ENCODE assay signal across 8 cellular contexts in genomic region chr9:137445275-137445807, GRCh38. TPM values are rescaled to one million over a fixed set of nuclear protein-coding genes. Genes with fewer than 3 reads are reported as not detected.
DNase-seq lines count a peak whose midpoint lies in the region; ATAC-seq and TF ChIP-seq lines count a peak whose summit lies in the region.

No MANE protein-coding gene starts in this region.

- ATAC-seq in HG02943 (IDR thresholded peaks at IDR 0.05; ENCODE audit: low read depth, unreplicated experiment) = peak; percentile 70

- peaks cover 4% of the 10 kb centered on the region for H3K27me3 Mint-ChIP-seq in activated CD4-positive, alpha-beta memory T cell treated with anti-CD3 and anti-CD28 coated beads for 36 hours
- peaks cover 8% of the 10 kb centered on the region for H3K27me3 Mint-ChIP-seq in mesothelial cell of epicardium (ENCODE audit: low read depth)

- H3K27ac Mint-ChIP-seq in activated CD4-positive, alpha-beta memory T cell treated with anti-CD3 and anti-CD28 coated beads for 36 hours = no peak overlapping the region
- H3K27ac Mint-ChIP-seq in mesothelial cell of epicardium = no peak overlapping the region

- intact Hi-C loops in activated CD4-positive, alpha-beta memory T cell treated with anti-CD3 and anti-CD28 coated beads for 36 hours (cut with micrococcal nuclease) = loop anchor here (2.0 kb wide), 1 partner anchor 23 kb away; the partner anchor contains the start of genes EXD3 and NOXA1

- DNase-seq in ELF-1 (ENCODE audit: low read depth, low spot score) = peak; percentile 76
- DNase-seq in NCI-H748 treated with DMSO at 0.1 percent for 48 hours (lab: John Stamatoyannopoulos, UW) = peak; percentile 71
- DNase-seq in activated CD4-positive, alpha-beta memory T cell treated with anti-CD3 and anti-CD28 coated beads for 36 hours = peak; percentile 90
- peak; percentile 80 for DNase-seq in effector CD4-positive, alpha-beta T cell
- DNase-seq in mesothelial cell of epicardium (ENCODE audit: low spot score in 2 of 2, unreplicated experiment in 2 of 2) = peak in 1 of 2 experiments; percentile 85
- DNase-seq in stimulated activated CD8-positive, alpha-beta memory T cell treated with anti-CD3 and anti-CD28 coated beads, Interleukin-4, amount 100 ng/mL, for 1 hour (ENCODE audit: low read depth in 2 of 2, low spot score in 1 of 2) = peak; percentile 70 to 72
- no peak for DNase-seq in cortex of kidney (lab: John Stamatoyannopoulos, UW)

- no peaks in the 10 kb centered on the region for H3K9me3 Mint-ChIP-seq in activated CD4-positive, alpha-beta memory T cell treated with anti-CD3 and anti-CD28 coated beads for 36 hours
- no peaks in the 10 kb centered on the region for H3K9me3 Mint-ChIP-seq in mesothelial cell of epicardium

- no peak overlapping the region for H3K4me3 Mint-ChIP-seq in activated CD4-positive, alpha-beta memory T cell treated with anti-CD3 and anti-CD28 coated beads for 36 hours
- H3K4me3 Mint-ChIP-seq in mesothelial cell of epicardium = no peak overlapping the region

- H3K4me1 Mint-ChIP-seq in activated CD4-positive, alpha-beta memory T cell treated with anti-CD3 and anti-CD28 coated beads for 36 hours (ENCODE audit: low read depth) = peaks cover 13% of the 10 kb centered on the region
- H3K4me1 Mint-ChIP-seq in mesothelial cell of epicardium = peaks cover 7% of the 10 kb centered on the region

- peak; percentile 89 for TF ChIP-seq CTCF in mesothelial cell of epicardium (IDR thresholded peaks at IDR 0.05; ENCODE audit: unreplicated experiment)

- CTCF ChIA-PET in activated CD4-positive, alpha-beta memory T cell treated with anti-CD3 and anti-CD28 coated beads for 36 hours (lab: Charles Lee) = interaction anchor here (0.6 to 2.4 kb wide), 8 partner anchors 14 to 774 kb away, joined by 3 to 8 read pairs (median 3); partner anchors contain the start of genes NRARP and NSMF

- POLR2A ChIA-PET in activated CD4-positive, alpha-beta memory T cell treated with anti-CD3 and anti-CD28 coated beads for 36 hours (lab: Charles Lee) = no interaction called here

- H3K36me3 Mint-ChIP-seq in activated CD4-positive, alpha-beta memory T cell treated with anti-CD3 and anti-CD28 coated beads for 36 hours = peaks cover 4% of the 10 kb centered on the region
- peaks cover 3% of the 10 kb centered on the region for H3K36me3 Mint-ChIP-seq in mesothelial cell of epicardium

RNA-seq across cellular contexts. Expression of gene ENTPD8, which starts 4.2 kb away (rescaled TPM):
- total RNA-seq in activated CD4-positive, alpha-beta memory T cell treated with anti-CD3 and anti-CD28 coated beads for 36 hours = not detected
- total RNA-seq in mesothelial cell of epicardium = 1.4 to 1.7 TPM (median 1.6 TPM) in 3 replicates

RNA-seq across cellular contexts. Expression of gene NSMF, which starts 13.8 kb away (rescaled TPM):
- 10 to 100 TPM; 29.9 to 31.6 TPM for total RNA-seq in activated CD4-positive, alpha-beta memory T cell treated with anti-CD3 and anti-CD28 coated beads for 36 hours
- total RNA-seq in mesothelial cell of epicardium = 85.3 to 85.6 TPM (median 85.3 TPM) in 3 replicates

RNA-seq across cellular contexts. Expression of gene NOXA1, which starts 22.1 kb away (rescaled TPM):
- 1 to 10 TPM; 1.1 TPM for total RNA-seq in activated CD4-positive, alpha-beta memory T cell treated with anti-CD3 and anti-CD28 coated beads for 36 hours
- 19.9 to 22.1 TPM (median 21.4 TPM) in 3 replicates for total RNA-seq in mesothelial cell of epicardium

RNA-seq across cellular contexts. Expression of gene EXD3, which starts 22.4 kb away (rescaled TPM):
- 10 to 100 TPM; 13.5 to 13.6 TPM for total RNA-seq in activated CD4-positive, alpha-beta memory T cell treated with anti-CD3 and anti-CD28 coated beads for 36 hours
- total RNA-seq in mesothelial cell of epicardium = 37.2 to 38.2 TPM (median 37.3 TPM) in 3 replicates
